ENCODE assay signal across 9 cellular contexts in the genomic region with DNA sequence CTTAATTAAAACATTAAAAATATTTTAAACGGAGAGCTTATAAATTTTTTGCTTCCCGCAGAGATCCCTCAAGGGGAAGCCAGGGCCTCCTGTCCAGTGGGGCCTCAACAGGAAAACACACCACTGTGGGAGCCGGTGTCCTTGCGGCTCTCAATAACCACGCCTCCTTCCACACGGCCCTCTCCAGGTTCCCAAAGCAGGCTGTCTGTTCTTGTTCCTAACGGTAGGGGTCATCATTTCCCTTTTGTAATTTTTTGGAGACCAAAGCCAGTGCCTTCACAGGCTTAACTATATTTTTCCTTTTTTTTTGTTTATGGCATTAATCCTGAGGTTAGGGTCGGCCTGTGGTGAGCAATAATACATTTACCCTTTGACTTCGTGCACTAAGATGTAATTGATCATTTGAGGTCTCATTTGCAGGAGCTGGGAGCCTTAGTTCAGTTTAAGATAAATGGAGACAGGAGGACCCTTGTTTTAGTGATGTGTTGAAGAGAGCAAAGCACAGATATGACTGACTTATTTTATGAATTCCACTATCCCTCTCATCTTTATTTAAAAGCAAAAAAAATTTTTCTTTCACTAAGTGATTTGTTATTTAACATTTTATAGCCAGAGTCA.
DNase-seq lines count a peak whose midpoint lies in the region; ATAC-seq and TF ChIP-seq lines count a peak whose summit lies in the region.
"Had no signal": no experiment of that assay in that cellular context is flagged by ENCODE, and none has a peak within 500 bp of the region (broad histone marks: within the 10 kb centered on the region; RNA-seq: fewer than 3 reads in every experiment).

No MANE protein-coding gene starts in this region.

- H3K27ac ChIP-seq in body of pancreas = no peak overlapping the region

- no peaks in the 10 kb centered on the region for H3K27me3 ChIP-seq in body of pancreas

- TF ChIP-seq CTCF in body of pancreas (IDR thresholded peaks at IDR 0.05) = peak; percentile 30 to 68 (median 65)

- no peaks in the 10 kb centered on the region for H3K36me3 ChIP-seq in body of pancreas (replicated peaks in 1 of 2; ENCODE audit: insufficient read depth in 1 of 2, low read depth in 2 of 2)

- H3K27me3 Mint-ChIP-seq in T-helper 17 cell = peaks cover 72% of the 10 kb centered on the region

- DNase-seq in GDM1 (lab: John Stamatoyannopoulos, UW) (peak; percentile 6), Kasumi-1 (lab: John Stamatoyannopoulos, UW) (peak; percentile 81 to 88), OCI-M1 (lab: John Stamatoyannopoulos, UW) (peak; percentile 65), body of pancreas (peak; percentile 44 to 63 (median 58)), iPS-NIHi7 (ENCODE audit: extremely low spot score) (peak; percentile 90), T-helper 17 cell (no peak)
- peak; percentile 14 to 19 for DNase-seq in stimulated activated CD4-positive, alpha-beta T cell treated with anti-CD3 and anti-CD28 coated beads, Interleukin-2, amount 100 ng/mL, for 48 hours

- intact Hi-C loops in body of pancreas (cut with DNase I) = loop anchor here (5.0 kb wide), 1 partner anchor 660 kb away; no protein-coding TSS in a partner anchor

- TF ChIP-seq POLR2A in body of pancreas (IDR thresholded peaks at IDR 0.05) = no peak

- peaks cover 13% of the 10 kb centered on the region for H3K4me1 Mint-ChIP-seq in T-helper 17 cell

- H3K9me3 ChIP-seq in body of pancreas (no peaks in the 10 kb centered on the region), T-helper 17 cell (ENCODE audit: control insufficient read depth, low read length, poor library complexity, severe bottlenecking) (no peaks in the 10 kb centered on the region)

- no peak overlapping the region for H3K4me3 ChIP-seq in body of pancreas

- H3K4me3 Mint-ChIP-seq in T-helper 17 cell = no peak overlapping the region
- H3K4me3 Mint-ChIP-seq: dendritic cell treated with granulocyte-macrophage colony-stimulating factor and Interleukin-4, amounts not matched to agents 40 ng/mL and 50 ng/mL, for 4 days had no signal

- no peaks in the 10 kb centered on the region for H3K4me1 ChIP-seq in body of pancreas

- peak; percentile 81 for ATAC-seq in GM21717 (IDR thresholded peaks at IDR 0.05; ENCODE audit: unreplicated experiment)
- ATAC-seq in body of pancreas = peak; percentile 68
- no peak for ATAC-seq in T-helper 17 cell

- H3K27ac Mint-ChIP-seq in T-helper 17 cell = no peak overlapping the region
- H3K27ac Mint-ChIP-seq: dendritic cell treated with granulocyte-macrophage colony-stimulating factor and Interleukin-4, amounts not matched to agents 40 ng/mL and 50 ng/mL, for 4 days had no signal

- 2% methylated on average over 9 of the region's 9 CpGs for WGBS in body of pancreas, 2 donors

- peaks cover 2% of the 10 kb centered on the region for H3K36me3 Mint-ChIP-seq in T-helper 17 cell (ENCODE audit: low read depth)

Comparison
In these comparisons a context has a peak if more than half of its experiments do, and no peak if none do; other contexts are left out.
1. DNase-seq: peak in GDM1 (single experiment), Kasumi-1 (2 of 2), OCI-M1 (single experiment), body of pancreas (4 of 4), iPS-NIHi7 (single experiment) and stimulated activated CD4-positive, alpha-beta T cell treated with anti-CD3 and anti-CD28 coated beads, Interleukin-2, amount 100 ng/mL, for 48 hours (2 of 2); none in T-helper 17 cell (0 of 3).